16 cellular contexts compared by ENCODE assay signal in genomic region chr1:155454096-155454495, GRCh38.
"Had no signal": no experiment of that assay in that cellular context is flagged by ENCODE, and none has a peak within 500 bp of the region (broad histone marks: within the 10 kb centered on the region; RNA-seq: fewer than 3 reads in every experiment).

No MANE protein-coding gene starts in this region.

- H3K4me3 Mint-ChIP-seq: activated CD4-positive, alpha-beta memory T cell treated with anti-CD3 and anti-CD28 coated beads for 36 hours; dendritic cell treated with granulocyte-macrophage colony-stimulating factor and Interleukin-4, amounts not matched to agents 40 ng/mL and 50 ng/mL, for 4 days; natural killer cell; stimulated activated naive B cell treated with anti-CD40 and anti-IgM and Interleukin-4, amounts not matched to agents 10 μg/mL and 1 μg/mL and 100 μg/mL, for 72 hours had no signal

- H3K4me3 ChIP-seq: mucosa of descending colon, psoas muscle, right lobe of liver, spleen, tibial nerve had no signal

- H3K27me3 ChIP-seq: right lobe of liver, spleen, tibial nerve had no signal

- H3K27me3 Mint-ChIP-seq: activated CD4-positive, alpha-beta memory T cell treated with anti-CD3 and anti-CD28 coated beads for 36 hours; dendritic cell treated with granulocyte-macrophage colony-stimulating factor and Interleukin-4, amounts not matched to agents 40 ng/mL and 50 ng/mL, for 4 days; stimulated activated naive B cell treated with anti-CD40 and anti-IgM and Interleukin-4, amounts not matched to agents 10 μg/mL and 1 μg/mL and 100 μg/mL, for 72 hours had no signal

- H3K4me1 ChIP-seq: right lobe of liver had no signal

- H3K27ac Mint-ChIP-seq: activated CD4-positive, alpha-beta memory T cell treated with anti-CD3 and anti-CD28 coated beads for 36 hours; dendritic cell treated with granulocyte-macrophage colony-stimulating factor and Interleukin-4, amounts not matched to agents 40 ng/mL and 50 ng/mL, for 4 days; natural killer cell; stimulated activated naive B cell treated with anti-CD40 and anti-IgM and Interleukin-4, amounts not matched to agents 10 μg/mL and 1 μg/mL and 100 μg/mL, for 72 hours had no signal

- H3K9me3 ChIP-seq: mucosa of descending colon, psoas muscle, right lobe of liver, spleen, tibial nerve had no signal

- H3K27ac ChIP-seq: psoas muscle, right lobe of liver, spleen, tibial nerve had no signal

- ATAC-seq: left lobe of liver; mucosa of descending colon; natural killer cell; psoas muscle; right lobe of liver; stimulated activated naive B cell treated with anti-CD40 and anti-IgM and Interleukin-4, amounts not matched to agents 10 μg/mL and 1 μg/mL and 100 μg/mL, for 72 hours had no signal

- DNase-seq: activated CD4-positive, alpha-beta memory T cell treated with anti-CD3 and anti-CD28 coated beads for 36 hours; activated CD4-positive, CD25-positive, alpha-beta regulatory T cell treated with anti-CD3 and anti-CD28 coated beads, Interleukin-2, amount 50 U/mL, for 72 hours; foreskin melanocyte; head of caudate nucleus; mammary epithelial cell; mucosa of descending colon; natural killer cell; psoas muscle; right lobe of liver; spleen; stimulated activated CD4-positive, alpha-beta T cell treated with anti-CD3 and anti-CD28 coated beads, Interleukin-1b, Interleukin-23, amount 100 ng/mL, for 48 hours; stimulated activated naive B cell treated with anti-CD40 and anti-IgM and Interleukin-4, amounts not matched to agents 10 μg/mL and 1 μg/mL and 100 μg/mL, for 72 hours; T-helper 2 cell had no signal

- H3K9me3 Mint-ChIP-seq: activated CD4-positive, alpha-beta memory T cell treated with anti-CD3 and anti-CD28 coated beads for 36 hours; dendritic cell treated with granulocyte-macrophage colony-stimulating factor and Interleukin-4, amounts not matched to agents 40 ng/mL and 50 ng/mL, for 4 days; natural killer cell; stimulated activated naive B cell treated with anti-CD40 and anti-IgM and Interleukin-4, amounts not matched to agents 10 μg/mL and 1 μg/mL and 100 μg/mL, for 72 hours had no signal
